30 cellular contexts compared by ENCODE assay signal in genomic region chr12:27515671-27516070, GRCh38. TPM values are rescaled to one million over a fixed set of nuclear protein-coding genes. Genes with fewer than 3 reads are reported as not detected.
DNase-seq lines count a peak whose midpoint lies in the region; ATAC-seq and TF ChIP-seq lines count a peak whose summit lies in the region.
"Had no signal": no experiment of that assay in that cellular context is flagged by ENCODE, and none has a peak within 500 bp of the region (broad histone marks: within the 10 kb centered on the region; RNA-seq: fewer than 3 reads in every experiment).

No MANE protein-coding gene starts in this region.

- CTCF ChIA-PET in activated CD8-positive, alpha-beta T cell treated with anti-CD3 and anti-CD28 coated beads for 36 hours (lab: Charles Lee), result no interaction called here

- H4K20me1 ChIP-seq in GM23338 (replicated peaks; ENCODE audit: insufficient read depth), result no peaks in the 10 kb centered on the region

- no peak for TF ChIP-seq CTCF in GM23338 (conservative IDR thresholded peaks at IDR 0.05; ENCODE audit: low read depth in 2 of 2)
- TF ChIP-seq CTCF in progenitor cell of endocrine pancreas (IDR thresholded peaks at IDR 0.05; ENCODE audit: unreplicated experiment), result no peak
- no peak for TF ChIP-seq CTCF in activated CD8-positive, alpha-beta T cell treated with anti-CD3 and anti-CD28 coated beads for 36 hours (IDR thresholded peaks at IDR 0.05)

- peaks cover 5% of the 10 kb centered on the region for H3K4me1 ChIP-seq in GM23338 (ENCODE audit: insufficient read depth)

- no peak overlapping the region for H2AFZ ChIP-seq in GM23338
- H2AFZ ChIP-seq: hepatocyte had no signal

- H3K36me3 ChIP-seq in GM23338 (ENCODE audit: insufficient read depth), result no peaks in the 10 kb centered on the region
- H3K36me3 ChIP-seq: cardiac muscle cell, esophagus squamous epithelium, tibial artery had no signal

- POLR2A ChIA-PET in activated CD8-positive, alpha-beta T cell treated with anti-CD3 and anti-CD28 coated beads for 36 hours (lab: Charles Lee), result no interaction called here

- 0 out of 3 replicates have a peak, but pooled peaks have one; percentile 25 for ATAC-seq in GM23338
- no peak for ATAC-seq in activated CD8-positive, alpha-beta T cell treated with anti-CD3 and anti-CD28 coated beads for 36 hours
- ATAC-seq: activated CD4-positive, CD25-positive, alpha-beta regulatory T cell treated with anti-CD3 and anti-CD28 coated beads, Interleukin-2, amount 50 U/mL, for 24 hours; activated T-helper 17 cell treated with anti-CD3 and anti-CD28 coated beads, Interleukin-2, amount 50 U/mL, for 72 hours; psoas muscle; stimulated activated naive CD8-positive, alpha-beta T cell treated with anti-CD3 and anti-CD28 coated beads, Interleukin-15, Interleukin-2, amounts not matched to agents 100 U/mL and 50 U/mL, for 24 hours had no signal

- no peaks in the 10 kb centered on the region for H3F3A ChIP-seq in GM23338 (replicated peaks; ENCODE audit: low read depth)

- H3K27me3 Mint-ChIP-seq in GM23338 (ENCODE audit: insufficient read depth, low read depth, poor library complexity), result peaks cover 3% of the 10 kb centered on the region
- peaks cover 10% of the 10 kb centered on the region for H3K27me3 Mint-ChIP-seq in progenitor cell of endocrine pancreas
- peaks cover 19% of the 10 kb centered on the region for H3K27me3 Mint-ChIP-seq in activated CD8-positive, alpha-beta T cell treated with anti-CD3 and anti-CD28 coated beads for 36 hours

- no peak overlapping the region for H3K4me2 ChIP-seq in GM23338
- H3K4me2 ChIP-seq: hepatocyte had no signal

- H3K27ac Mint-ChIP-seq in GM23338, result no peak overlapping the region
- peak overlapping the region; percentile 42 for H3K27ac Mint-ChIP-seq in progenitor cell of endocrine pancreas
- H3K27ac Mint-ChIP-seq in activated CD8-positive, alpha-beta T cell treated with anti-CD3 and anti-CD28 coated beads for 36 hours, result no peak overlapping the region
- H3K27ac Mint-ChIP-seq: activated naive CD4-positive, alpha-beta T cell treated with anti-CD3 and anti-CD28 coated beads, Interleukin-2, amount 50 U/mL, for 24 hours; activated T-helper 17 cell treated with anti-CD3 and anti-CD28 coated beads, Interleukin-2, amount 50 U/mL, for 72 hours; T-helper 1 cell treated with Interleukin-12 subunit alpha and Interleukin-12 subunit beta and Interleukin-4 antibody, amounts not matched to agents 30 μg/mL and 1 μg/mL, for 36 hours had no signal

- H3K27me3 ChIP-seq in GM23338 (ENCODE audit: insufficient read depth), result no peaks in the 10 kb centered on the region
- H3K27me3 ChIP-seq: cardiac muscle cell, esophagus squamous epithelium, hepatocyte, tibial artery had no signal

- no peak overlapping the region for H3K4me3 ChIP-seq in GM23338
- H3K4me3 ChIP-seq: cardiac muscle cell, coronary artery, esophagus squamous epithelium, hepatocyte, psoas muscle, SK-N-MC, tibial artery had no signal

- no peaks in the 10 kb centered on the region for H3K36me3 Mint-ChIP-seq in GM23338 (ENCODE audit: low read depth)
- H3K36me3 Mint-ChIP-seq in progenitor cell of endocrine pancreas (ENCODE audit: insufficient read depth), result no peaks in the 10 kb centered on the region
- no peaks in the 10 kb centered on the region for H3K36me3 Mint-ChIP-seq in activated CD8-positive, alpha-beta T cell treated with anti-CD3 and anti-CD28 coated beads for 36 hours (ENCODE audit: low read depth)
- H3K36me3 Mint-ChIP-seq: activated naive CD4-positive, alpha-beta T cell treated with anti-CD3 and anti-CD28 coated beads, Interleukin-2, amount 50 U/mL, for 24 hours had no signal

- H3K4me3 Mint-ChIP-seq in GM23338 (no peak overlapping the region), progenitor cell of endocrine pancreas (ENCODE audit: low read depth) (no peak overlapping the region)
- H3K4me3 Mint-ChIP-seq in activated CD8-positive, alpha-beta T cell treated with anti-CD3 and anti-CD28 coated beads for 36 hours, result no peak overlapping the region
- H3K4me3 Mint-ChIP-seq: activated naive CD4-positive, alpha-beta T cell treated with anti-CD3 and anti-CD28 coated beads, Interleukin-2, amount 50 U/mL, for 24 hours; activated T-helper 17 cell treated with anti-CD3 and anti-CD28 coated beads, Interleukin-2, amount 50 U/mL, for 72 hours; T-helper 1 cell treated with Interleukin-12 subunit alpha and Interleukin-12 subunit beta and Interleukin-4 antibody, amounts not matched to agents 30 μg/mL and 1 μg/mL, for 36 hours had no signal

- H3K27ac ChIP-seq in GM23338 (ENCODE audit: low read depth), result no peak overlapping the region
- H3K27ac ChIP-seq: cardiac muscle cell, coronary artery, esophagus squamous epithelium, hepatocyte, psoas muscle, SK-N-MC, tibial artery had no signal

- H3K4me1 Mint-ChIP-seq in GM23338 (peaks cover 10% of the 10 kb centered on the region), progenitor cell of endocrine pancreas (ENCODE audit: low read depth) (peaks cover 20% of the 10 kb centered on the region)
- H3K4me1 Mint-ChIP-seq in activated CD8-positive, alpha-beta T cell treated with anti-CD3 and anti-CD28 coated beads for 36 hours (ENCODE audit: low read depth), result no peaks in the 10 kb centered on the region
- H3K4me1 Mint-ChIP-seq: activated naive CD4-positive, alpha-beta T cell treated with anti-CD3 and anti-CD28 coated beads, Interleukin-2, amount 50 U/mL, for 24 hours; activated T-helper 17 cell treated with anti-CD3 and anti-CD28 coated beads, Interleukin-2, amount 50 U/mL, for 72 hours had no signal

- intact Hi-C loops in activated CD8-positive, alpha-beta T cell treated with anti-CD3 and anti-CD28 coated beads for 36 hours (cut with micrococcal nuclease), result no loop called here

- no peaks in the 10 kb centered on the region for H3K79me2 ChIP-seq in GM23338 (replicated peaks; ENCODE audit: insufficient read depth)
- H3K79me2 ChIP-seq: hepatocyte had no signal

- H3K9me2 ChIP-seq in GM23338 (ENCODE audit: insufficient read depth), result no peaks in the 10 kb centered on the region

- H3K9me3 Mint-ChIP-seq in GM23338, result no peaks in the 10 kb centered on the region
- H3K9me3 Mint-ChIP-seq in progenitor cell of endocrine pancreas (ENCODE audit: low read depth), result no peaks in the 10 kb centered on the region
- no peaks in the 10 kb centered on the region for H3K9me3 Mint-ChIP-seq in activated CD8-positive, alpha-beta T cell treated with anti-CD3 and anti-CD28 coated beads for 36 hours
- H3K9me3 Mint-ChIP-seq: activated naive CD4-positive, alpha-beta T cell treated with anti-CD3 and anti-CD28 coated beads, Interleukin-2, amount 50 U/mL, for 24 hours; activated T-helper 17 cell treated with anti-CD3 and anti-CD28 coated beads, Interleukin-2, amount 50 U/mL, for 72 hours; T-helper 1 cell treated with Interleukin-12 subunit alpha and Interleukin-12 subunit beta and Interleukin-4 antibody, amounts not matched to agents 30 μg/mL and 1 μg/mL, for 36 hours had no signal

- DNase-seq in GM23338 (ENCODE audit: low spot score) (peak; percentile 63), astrocyte of the hippocampus (ENCODE audit: low read depth, low spot score) (peak; percentile 16), kidney glomerular epithelial cell (lab: John Stamatoyannopoulos, UW) (peak; percentile 96), progenitor cell of endocrine pancreas (ENCODE audit: low spot score, unreplicated experiment) (no peak), iPS-NIHi7 (ENCODE audit: extremely low spot score) (no peak), hypothalamus (lab: John Stamatoyannopoulos, UW) (no peak), NCI-H1417 treated with DMSO at 0.1 percent for 48 hours (lab: John Stamatoyannopoulos, UW) (no peak)
- no peak for DNase-seq in activated CD8-positive, alpha-beta T cell treated with anti-CD3 and anti-CD28 coated beads for 36 hours
- DNase-seq: activated CD4-positive, alpha-beta T cell treated with anti-CD3 and anti-CD28 coated beads, Interleukin-2, amount 50 U/mL, for 48 hours; activated CD8-positive, alpha-beta memory T cell treated with anti-CD3 and anti-CD28 coated beads, Interleukin-2, amount 50 U/mL, for 4 hours; amygdala; DMS79; esophagus squamous epithelium; foreskin melanocyte; GDM1; HCEC 1CT; KBM-7; NCI-H1436; NCI-H446; psoas muscle; stimulated activated naive CD8-positive, alpha-beta T cell treated with anti-CD3 and anti-CD28 coated beads, Interleukin-15, Interleukin-2, amounts not matched to agents 100 U/mL and 50 U/mL, for 24 hours; tibial artery had no signal

TF ChIP-seq in GM23338, 12 proteins besides CTCF, POLR2A, EP300 and RAD21 (continues in another document):
- TF ChIP-seq CREB1 (CRISPR knock-in tag; IDR thresholded peaks at IDR 0.05; ENCODE audit: low read depth), result no peak
- no peak for TF ChIP-seq EZH2phosphoT487 (IDR thresholded peaks at IDR 0.05; ENCODE audit: unreplicated experiment)
- no peak for TF ChIP-seq ZNF331 (CRISPR knock-in tag; IDR thresholded peaks at IDR 0.05; ENCODE audit: low read depth)
- TF ChIP-seq, protein P1, sequence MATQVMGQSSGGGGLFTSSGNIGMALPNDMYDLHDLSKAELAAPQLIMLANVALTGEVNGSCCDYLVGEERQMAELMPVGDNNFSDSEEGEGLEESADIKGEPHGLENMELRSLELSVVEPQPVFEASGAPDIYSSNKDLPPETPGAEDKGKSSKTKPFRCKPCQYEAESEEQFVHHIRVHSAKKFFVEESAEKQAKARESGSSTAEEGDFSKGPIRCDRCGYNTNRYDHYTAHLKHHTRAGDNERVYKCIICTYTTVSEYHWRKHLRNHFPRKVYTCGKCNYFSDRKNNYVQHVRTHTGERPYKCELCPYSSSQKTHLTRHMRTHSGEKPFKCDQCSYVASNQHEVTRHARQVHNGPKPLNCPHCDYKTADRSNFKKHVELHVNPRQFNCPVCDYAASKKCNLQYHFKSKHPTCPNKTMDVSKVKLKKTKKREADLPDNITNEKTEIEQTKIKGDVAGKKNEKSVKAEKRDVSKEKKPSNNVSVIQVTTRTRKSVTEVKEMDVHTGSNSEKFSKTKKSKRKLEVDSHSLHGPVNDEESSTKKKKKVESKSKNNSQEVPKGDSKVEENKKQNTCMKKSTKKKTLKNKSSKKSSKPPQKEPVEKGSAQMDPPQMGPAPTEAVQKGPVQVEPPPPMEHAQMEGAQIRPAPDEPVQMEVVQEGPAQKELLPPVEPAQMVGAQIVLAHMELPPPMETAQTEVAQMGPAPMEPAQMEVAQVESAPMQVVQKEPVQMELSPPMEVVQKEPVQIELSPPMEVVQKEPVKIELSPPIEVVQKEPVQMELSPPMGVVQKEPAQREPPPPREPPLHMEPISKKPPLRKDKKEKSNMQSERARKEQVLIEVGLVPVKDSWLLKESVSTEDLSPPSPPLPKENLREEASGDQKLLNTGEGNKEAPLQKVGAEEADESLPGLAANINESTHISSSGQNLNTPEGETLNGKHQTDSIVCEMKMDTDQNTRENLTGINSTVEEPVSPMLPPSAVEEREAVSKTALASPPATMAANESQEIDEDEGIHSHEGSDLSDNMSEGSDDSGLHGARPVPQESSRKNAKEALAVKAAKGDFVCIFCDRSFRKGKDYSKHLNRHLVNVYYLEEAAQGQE (IDR thresholded peaks at IDR 0.05; ENCODE audit: unreplicated experiment), result no peak
- no peak for TF ChIP-seq STAT1 (IDR thresholded peaks at IDR 0.05; ENCODE audit: unreplicated experiment)

RNA-seq across cellular contexts. Expression of gene PPFIBP1, which starts 8.3 kb away (rescaled TPM):
- 27.0 and 33.2 TPM in 2 replicates for total RNA-seq in GM23338 (2014; rRNA removed; shearing (Covaris generic))
- 38.9 and 41.9 TPM in 2 replicates for polyA plus RNA-seq in GM23338 (2016; fragmentation: Nextera tagmentation; extraction: Ambion mirVana)
- total RNA-seq in progenitor cell of endocrine pancreas, result 85.4 and 85.7 TPM in 2 replicates
- total RNA-seq in activated CD8-positive, alpha-beta T cell treated with anti-CD3 and anti-CD28 coated beads for 36 hours, result 1 to 10 TPM; 6.6 to 8.8 TPM

Comparison
In these comparisons a context has a peak if more than half of its experiments do, and no peak if none do; other contexts are left out.
1. DNase-seq: peak in GM23338 (single experiment), astrocyte of the hippocampus (single experiment) and kidney glomerular epithelial cell (single experiment); none in progenitor cell of endocrine pancreas (single experiment), iPS-NIHi7 (single experiment), hypothalamus (0 of 51), activated CD8-positive, alpha-beta T cell treated with anti-CD3 and anti-CD28 coated beads for 36 hours (single experiment) and NCI-H1417 treated with DMSO at 0.1 percent for 48 hours (single experiment).